2 cellular contexts compared by ENCODE assay signal in genomic region chr20:48525400-48525799, GRCh38.
TF ChIP-seq lines count a peak whose summit lies in the region.

No MANE protein-coding gene starts in this region.

TF ChIP-seq in A549, 52 proteins besides CTCF, POLR2A, EP300 and RAD21 (continued from another document):
- TF ChIP-seq PBX3 (IDR thresholded peaks at IDR 0.05) = no peak

TF ChIP-seq in K562, 482 proteins besides CTCF, POLR2A, EP300 and RAD21 (continued from another document):
- TF ChIP-seq, protein P1, sequence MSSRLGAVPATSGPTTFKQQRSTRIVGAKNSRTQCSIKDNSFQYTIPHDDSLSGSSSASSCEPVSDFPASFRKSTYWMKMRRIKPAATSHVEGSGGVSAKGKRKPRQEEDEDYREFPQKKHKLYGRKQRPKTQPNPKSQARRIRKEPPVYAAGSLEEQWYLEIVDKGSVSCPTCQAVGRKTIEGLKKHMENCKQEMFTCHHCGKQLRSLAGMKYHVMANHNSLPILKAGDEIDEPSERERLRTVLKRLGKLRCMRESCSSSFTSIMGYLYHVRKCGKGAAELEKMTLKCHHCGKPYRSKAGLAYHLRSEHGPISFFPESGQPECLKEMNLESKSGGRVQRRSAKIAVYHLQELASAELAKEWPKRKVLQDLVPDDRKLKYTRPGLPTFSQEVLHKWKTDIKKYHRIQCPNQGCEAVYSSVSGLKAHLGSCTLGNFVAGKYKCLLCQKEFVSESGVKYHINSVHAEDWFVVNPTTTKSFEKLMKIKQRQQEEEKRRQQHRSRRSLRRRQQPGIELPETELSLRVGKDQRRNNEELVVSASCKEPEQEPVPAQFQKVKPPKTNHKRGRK (tag; IDR thresholded peaks at IDR 0.05) = no peak
